Comparison of ENCODE assay signal across 9 cellular contexts in genomic region chr6:131134220-131134831, GRCh38. TPM values are rescaled to one million over a fixed set of nuclear protein-coding genes. Genes with fewer than 3 reads are reported as not detected.
DNase-seq lines count a peak whose midpoint lies in the region; ATAC-seq, FAIRE-seq and TF ChIP-seq lines count a peak whose summit lies in the region.
"Had no signal": no experiment of that assay in that cellular context is flagged by ENCODE, and none has a peak within 500 bp of the region (broad histone marks: within the 10 kb centered on the region; RNA-seq: fewer than 3 reads in every experiment).

No MANE protein-coding gene starts in this region.

- peaks cover 0 to 3% (median 0%) of the 10 kb centered on the region in 7 donors for H3K9me3 Mint-ChIP-seq in CD4-positive, CD25-positive, alpha-beta regulatory T cell
- no peaks in the 10 kb centered on the region for H3K9me3 Mint-ChIP-seq in osteocyte (ENCODE audit: unreplicated experiment)
- H3K9me3 Mint-ChIP-seq: dendritic cell treated with granulocyte-macrophage colony-stimulating factor and Interleukin-4, amounts not matched to agents 40 ng/mL and 50 ng/mL, for 4 days had no signal

- H2AFZ ChIP-seq in endothelial cell of umbilical vein (ENCODE audit: low read depth, low read length): peak overlapping the region; percentile 97

- no peaks in the 10 kb centered on the region for H4K20me1 ChIP-seq in endothelial cell of umbilical vein (replicated peaks; ENCODE audit: control insufficient read depth, extremely low read depth, insufficient read depth, low read length)

- H3K4me3 Mint-ChIP-seq in CD4-positive, CD25-positive, alpha-beta regulatory T cell: peak overlapping the region; percentile 46 to 93 (median 88)
- H3K4me3 Mint-ChIP-seq in osteocyte (ENCODE audit: unreplicated experiment): peak overlapping the region; percentile 81

- H3K4me1 Mint-ChIP-seq in CD4-positive, CD25-positive, alpha-beta regulatory T cell: peaks cover 0 to 25% (median 14%) of the 10 kb centered on the region in 4 donors
- H3K4me1 Mint-ChIP-seq in osteocyte (ENCODE audit: unreplicated experiment): peaks cover 18% of the 10 kb centered on the region

- H3K27ac ChIP-seq in CD4-positive, CD25-positive, alpha-beta regulatory T cell (ENCODE audit: insufficient read depth, low read length, poor library complexity, severe bottlenecking): no peak overlapping the region
- no peak overlapping the region for H3K27ac ChIP-seq in endothelial cell of umbilical vein (ENCODE audit: insufficient read depth, low read depth, low read length)

- H3K9ac ChIP-seq in NT2/D1 (ENCODE audit: insufficient read length, low read depth) (peak overlapping the region; percentile 89), endothelial cell of umbilical vein (replicated peaks; ENCODE audit: extremely low read depth, insufficient read depth, low read length) (no peak overlapping the region)

- no peak for TF ChIP-seq POLR2A in endothelial cell of umbilical vein (IDR thresholded peaks at IDR 0.05; ENCODE audit: low read depth, low read length)

- H3K36me3 Mint-ChIP-seq in CD4-positive, CD25-positive, alpha-beta regulatory T cell: no peaks in the 10 kb centered on the region
- no peaks in the 10 kb centered on the region for H3K36me3 Mint-ChIP-seq in osteocyte (ENCODE audit: unreplicated experiment)

- H3K79me2 ChIP-seq in endothelial cell of umbilical vein (ENCODE audit: control insufficient read depth, insufficient read depth, low read length): no peaks in the 10 kb centered on the region

- no peak for TF ChIP-seq CTCF in endothelial cell of umbilical vein (IDR thresholded peaks at IDR 0.05; ENCODE audit: extremely low read depth in 1 of 2, insufficient read depth in 1 of 2, low read depth in 1 of 2, low read length in 2 of 2)
- no peak for TF ChIP-seq CTCF in osteocyte (IDR thresholded peaks at IDR 0.05)

- peaks cover 30% of the 10 kb centered on the region for H3K27me3 ChIP-seq in CD4-positive, CD25-positive, alpha-beta regulatory T cell (ENCODE audit: control insufficient read depth, insufficient read depth, low read length)
- H3K27me3 ChIP-seq in NT2/D1 (ENCODE audit: insufficient read depth, insufficient read length): peaks cover 14% of the 10 kb centered on the region
- no peaks in the 10 kb centered on the region for H3K27me3 ChIP-seq in endothelial cell of umbilical vein (ENCODE audit: control insufficient read depth in 2 of 2, insufficient read depth in 2 of 2, low read length in 2 of 2)

- dilution Hi-C loops in endothelial cell of umbilical vein (cut with MboI; ENCODE audit: extremely low pct_ligation_motif_present, low sequenced_read_pairs): no loop called here

- intact Hi-C loops in endothelial cell of umbilical vein (cut with micrococcal nuclease): loop anchor here (2.0 kb wide), 1 partner anchor 28 kb away; no protein-coding TSS in a partner anchor

- DNase-seq in CD4-positive, CD25-positive, alpha-beta regulatory T cell: no peak
- DNase-seq in NT2/D1 (ENCODE audit: low read depth, low spot score) (no peak), endothelial cell of umbilical vein (ENCODE audit: low read depth, low spot score) (no peak), osteocyte (ENCODE audit: extremely low spot score, unreplicated experiment) (no peak), cerebellar cortex (ENCODE audit: low spot score) (no peak), frontal cortex (ENCODE audit: low spot score in 2 of 2) (no peak), NCI-H82 treated with DMSO at 0.1 percent for 48 hours (lab: John Stamatoyannopoulos, UW; ENCODE audit: unreplicated experiment) (no peak), EL (no peak)

- H3K4me2 ChIP-seq in endothelial cell of umbilical vein (ENCODE audit: insufficient read depth, low read length): peak overlapping the region; percentile 95

- CTCF ChIA-PET in endothelial cell of umbilical vein (lab: Charles Lee): interaction anchor here (1.0 to 2.8 kb wide), 3 partner anchors 17 to 249 kb away, joined by 3 to 13 read pairs (median 3); no protein-coding TSS in a partner anchor

- H3K36me3 ChIP-seq in CD4-positive, CD25-positive, alpha-beta regulatory T cell (ENCODE audit: control insufficient read depth, insufficient read depth, low read length): no peaks in the 10 kb centered on the region
- no peaks in the 10 kb centered on the region for H3K36me3 ChIP-seq in NT2/D1 (ENCODE audit: insufficient read depth, insufficient read length, low read length)
- no peaks in the 10 kb centered on the region for H3K36me3 ChIP-seq in endothelial cell of umbilical vein (ENCODE audit: control insufficient read depth in 2 of 2, extremely low read depth in 1 of 2, insufficient read depth in 2 of 2, low read length in 2 of 2)

- H3K4me3 ChIP-seq in CD4-positive, CD25-positive, alpha-beta regulatory T cell (ENCODE audit: low read depth, low read length): no peak overlapping the region
- H3K4me3 ChIP-seq in NT2/D1 (ENCODE audit: insufficient read length, low read depth) (peak overlapping the region; percentile 57), endothelial cell of umbilical vein (replicated peaks in 1 of 3; ENCODE audit: insufficient read depth in 1 of 3, low read depth in 1 of 3, low read length in 3 of 3) (no peak overlapping the region)

- no peak for FAIRE-seq in endothelial cell of umbilical vein (lab: Jason Lieb, UNC)
- no peak for FAIRE-seq in frontal cortex (lab: Jason Lieb, UNC)

- H3K9me3 ChIP-seq in CD4-positive, CD25-positive, alpha-beta regulatory T cell (ENCODE audit: control insufficient read depth in 2 of 2, low read length in 2 of 2): no peaks in the 10 kb centered on the region
- H3K9me3 ChIP-seq in NT2/D1 (ENCODE audit: insufficient read depth, low read length) (no peaks in the 10 kb centered on the region), endothelial cell of umbilical vein (replicated peaks; ENCODE audit: control insufficient read depth, insufficient read depth, low read length) (no peaks in the 10 kb centered on the region)

- no peak for ATAC-seq in CD4-positive, CD25-positive, alpha-beta regulatory T cell (ENCODE audit: low read depth in 2 of 2)

- BruUV-seq in endothelial cell of umbilical vein (replicated peaks; lab: Mats Ljungman, UMichigan): no TSS peak

- POLR2A ChIA-PET in endothelial cell of umbilical vein (lab: Charles Lee): no interaction called here

- no peaks in the 10 kb centered on the region for H3K9me1 ChIP-seq in endothelial cell of umbilical vein (replicated peaks; ENCODE audit: control insufficient read depth, extremely low read depth, insufficient read depth, low read length)

- H3K27ac Mint-ChIP-seq in CD4-positive, CD25-positive, alpha-beta regulatory T cell: peak overlapping the region; percentile 20 to 95 (median 93)
- peak overlapping the region; percentile 91 for H3K27ac Mint-ChIP-seq in osteocyte (ENCODE audit: unreplicated experiment)

- H3K27me3 Mint-ChIP-seq in CD4-positive, CD25-positive, alpha-beta regulatory T cell: peaks cover 68% of the 10 kb centered on the region
- no peaks in the 10 kb centered on the region for H3K27me3 Mint-ChIP-seq in osteocyte (ENCODE audit: unreplicated experiment)
- H3K27me3 Mint-ChIP-seq: dendritic cell treated with granulocyte-macrophage colony-stimulating factor and Interleukin-4, amounts not matched to agents 40 ng/mL and 50 ng/mL, for 4 days had no signal

- H3K4me1 ChIP-seq in CD4-positive, CD25-positive, alpha-beta regulatory T cell (ENCODE audit: control insufficient read depth, insufficient read depth, low read length, poor library complexity, severe bottlenecking): peaks cover 12% of the 10 kb centered on the region
- peaks cover 3% of the 10 kb centered on the region for H3K4me1 ChIP-seq in NT2/D1 (ENCODE audit: insufficient read depth, insufficient read length)
- H3K4me1 ChIP-seq in endothelial cell of umbilical vein (ENCODE audit: control insufficient read depth, extremely low read depth, insufficient read depth, low read length): peaks cover 8% of the 10 kb centered on the region

TF ChIP-seq in endothelial cell of umbilical vein, 7 proteins besides CTCF, POLR2A, EP300 and RAD21:
- no peak for TF ChIP-seq FOS (IDR thresholded peaks at IDR 0.05; ENCODE audit: borderline replicate concordance, insufficient read depth, low read length)
- TF ChIP-seq MAX (IDR thresholded peaks at IDR 0.05; ENCODE audit: insufficient read depth, insufficient read length): no peak
- no peak for TF ChIP-seq MYC (IDR thresholded peaks at IDR 0.05; ENCODE audit: low read depth, low read length)
- TF ChIP-seq EZH2 (IDR thresholded peaks at IDR 0.05; ENCODE audit: borderline replicate concordance, low read depth, low read length, severe bottlenecking): no peak
- no peak for TF ChIP-seq GATA2 (IDR thresholded peaks at IDR 0.05; ENCODE audit: insufficient read depth, insufficient read length, low read depth, low read length)
- TF ChIP-seq POLR2AphosphoS5 (IDR thresholded peaks at IDR 0.05; ENCODE audit: insufficient read depth, low read depth, low read length): no peak
- no peak for TF ChIP-seq JUN (IDR thresholded peaks at IDR 0.05; ENCODE audit: borderline replicate concordance, insufficient read depth, insufficient read length, low read depth)

RNA-seq across cellular contexts. Expression of gene AKAP7, which starts 0.9 kb away (rescaled TPM):
- 3.0 TPM for total RNA-seq in CD4-positive, CD25-positive, alpha-beta regulatory T cell
- polyA plus RNA-seq in CD4-positive, CD25-positive, alpha-beta regulatory T cell: 10 to 100 TPM in 3 of 4 donors, 1 to 10 TPM in 1; 9.7 to 20.6 (median 13.3) TPM
- total RNA-seq in endothelial cell of umbilical vein (3.3 and 4.8 TPM in 2 replicates), osteocyte (4.4 and 4.5 TPM in 2 replicates), frontal cortex (205 TPM)
- polyA plus RNA-seq in endothelial cell of umbilical vein: 0.30 and 0.76 TPM in 2 replicates
- 1.1 and 1.2 TPM in 2 replicates for polyA plus RNA-seq in endothelial cell of umbilical vein (2011; cell fraction: cytosol; rRNA removed)
- 1.3 and 1.6 TPM in 2 replicates for polyA plus RNA-seq in endothelial cell of umbilical vein (2011; cell fraction: nucleus; rRNA removed)
- polyA plus RNA-seq in endothelial cell of umbilical vein (2012): 1.2 and 3.2 TPM in 2 replicates
- 0.80 and 1.8 TPM in 2 replicates for polyA minus RNA-seq in endothelial cell of umbilical vein
- not detected for polyA minus RNA-seq in endothelial cell of umbilical vein (2011; cell fraction: cytosol; rRNA and poly(A)+ RNA removed)
- 3.2 and 3.9 TPM in 2 replicates for polyA minus RNA-seq in endothelial cell of umbilical vein (2011; cell fraction: nucleus; rRNA and poly(A)+ RNA removed)

Comparison
In these comparisons a context has a peak if more than half of its experiments do, and no peak if none do; other contexts are left out.
1. RNA of gene AKAP7, which starts 0.9 kb away (total RNA-seq): 205 TPM in frontal cortex (single experiment); 4.4 to 4.5 TPM in osteocyte, 3.3 to 4.8 TPM in endothelial cell of umbilical vein and 3.0 TPM in CD4-positive, CD25-positive, alpha-beta regulatory T cell (single experiment); every median in the first group is over 10 times any median in the second.